13 cellular contexts compared by ENCODE assay signal in genomic region chr3:195159819-195160175, GRCh38.
DNase-seq lines count a peak whose midpoint lies in the region; ATAC-seq, FAIRE-seq and TF ChIP-seq lines count a peak whose summit lies in the region.
"Had no signal": no experiment of that assay in that cellular context is flagged by ENCODE, and none has a peak within 500 bp of the region (broad histone marks: within the 10 kb centered on the region; RNA-seq: fewer than 3 reads in every experiment).

No MANE protein-coding gene starts in this region.

- H3K9me3 ChIP-seq in HepG2 (ENCODE audit: low read length) = no peaks in the 10 kb centered on the region

- ATAC-seq in activated B cell treated with CpG ODN at 0.5 μM for 24 hours (ENCODE audit: low read depth) = no peak
- ATAC-seq in HepG2 = no peak

- H3K36me3 ChIP-seq in HepG2 (replicated peaks in 1 of 2; ENCODE audit: control insufficient read depth in 1 of 2, insufficient read depth in 2 of 2, low read length in 2 of 2) = no peaks in the 10 kb centered on the region

- POLR2A ChIA-PET in activated B cell treated with CpG ODN at 0.5 μM for 24 hours (lab: Charles Lee) (interaction anchor here (0.9 to 1.7 kb wide), 2 partner anchors 10 to 17 kb away, joined by 5 read pairs; no protein-coding TSS in a partner anchor), HepG2 (lab: Yijun Ruan, JAX) (interaction anchor here (1.4 to 1.5 kb wide), 2 partner anchors 99 to 111 kb away, joined by 3 to 4 read pairs; partner anchors contain the start of gene XXYLT1)

- no peak overlapping the region for H2AFZ ChIP-seq in HepG2 (ENCODE audit: low read length)

- no peaks in the 10 kb centered on the region for H3K27me3 ChIP-seq in HepG2 (ENCODE audit: control insufficient read depth in 1 of 2, insufficient read depth in 2 of 2, low read length in 2 of 2)

- CTCF ChIA-PET in activated B cell treated with CpG ODN at 0.5 μM for 24 hours (lab: Charles Lee) = interaction anchor here (1.1 kb wide), 1 partner anchor 30 kb away, joined by 4 read pairs; no protein-coding TSS in a partner anchor
- CTCF ChIA-PET in HepG2 (lab: Yijun Ruan, JAX; ENCODE audit: low intra/inter-chr PET ratio, low total read pairs) = no interaction called here

- intact Hi-C loops in activated B cell treated with CpG ODN at 0.5 μM for 24 hours (cut with micrococcal nuclease) (loop anchor here (5.0 to 10.0 kb wide), 2 partner anchors 33 to 1055 kb away; no protein-coding TSS in a partner anchor), HepG2 (cut with micrococcal nuclease; ENCODE audit: unreplicated experiment) (loop anchor here (2.0 kb wide), 1 partner anchor 99 kb away; no protein-coding TSS in a partner anchor)

- H3K79me2 ChIP-seq in HepG2 (ENCODE audit: insufficient read depth, low read length) = peaks cover 11% of the 10 kb centered on the region

- no peaks in the 10 kb centered on the region for H3K27me3 Mint-ChIP-seq in activated B cell treated with CpG ODN at 0.5 μM for 24 hours

- FAIRE-seq in HepG2 (lab: Jason Lieb, UNC) = no peak
- no peak for FAIRE-seq in GM12892 (lab: Jason Lieb, UNC)

- peak; percentile 54 for DNase-seq in GM04504 (ENCODE audit: low read depth)
- DNase-seq in activated B cell treated with CpG ODN at 0.5 μM for 24 hours = no peak
- no peak for DNase-seq in HepG2 (ENCODE audit: low spot score)
- DNase-seq in stromal cell of bone marrow (ENCODE audit: low read depth) = peak; percentile 67
- DNase-seq in GM12892 (ENCODE audit: insufficient read length) = no peak
- DNase-seq in NCI-H446 treated with DMSO at 0.1 percent for 48 hours (lab: John Stamatoyannopoulos, UW) = no peak
- no peak for DNase-seq in NCI-H524 (lab: John Stamatoyannopoulos, UW)
- DNase-seq in NCI-H345 treated with DMSO at 0.1 percent for 48 hours (lab: John Stamatoyannopoulos, UW; ENCODE audit: unreplicated experiment) = no peak
- DNase-seq: anterior cingulate cortex; DMS53; SHP77 treated with DMSO at 0.1 percent for 48 hours; stimulated activated naive CD4-positive, alpha-beta T cell had no signal

- no peak for TF ChIP-seq CTCF in activated B cell treated with CpG ODN at 0.5 μM for 24 hours (IDR thresholded peaks at IDR 0.05)
- no peak for TF ChIP-seq CTCF in HepG2 (CRISPR knock-in tag; IDR thresholded peaks at IDR 0.05)

- no peaks in the 10 kb centered on the region for H3K36me3 Mint-ChIP-seq in activated B cell treated with CpG ODN at 0.5 μM for 24 hours (ENCODE audit: low read depth)

- in situ Hi-C loops in HepG2 (cut with HindIII; ENCODE audit: extremely low pct_ligation_motif_present, low pct_unique_long_range_greater_than_20kb) = no loop called here

- TF ChIP-seq POLR2A in HepG2 (IDR thresholded peaks at IDR 0.05; ENCODE audit: insufficient read depth in 1 of 2, low read depth in 2 of 2, low read length in 2 of 2) (no peak), GM12892 (IDR thresholded peaks at IDR 0.05; ENCODE audit: low read depth, low read length) (no peak)

- no peaks in the 10 kb centered on the region for H3K9me3 Mint-ChIP-seq in activated B cell treated with CpG ODN at 0.5 μM for 24 hours

- H3K4me1 Mint-ChIP-seq in activated B cell treated with CpG ODN at 0.5 μM for 24 hours = peaks cover 86% of the 10 kb centered on the region

- H3K27ac Mint-ChIP-seq in activated B cell treated with CpG ODN at 0.5 μM for 24 hours = peak overlapping the region; percentile 65

- TF ChIP-seq EP300 in HepG2 (IDR thresholded peaks at IDR 0.05; ENCODE audit: low read depth in 2 of 2, low read length in 2 of 2) (no peak), HepG2 (CRISPR knock-in tag; IDR thresholded peaks at IDR 0.05; ENCODE audit: borderline replicate concordance) (no peak)

- H3K27ac ChIP-seq in HepG2 (ENCODE audit: extremely low read length, insufficient read depth, low read length) = peak overlapping the region; percentile 100
- H3K27ac ChIP-seq: HL-60 had no signal

- WGBS in HepG2 (ENCODE audit: low lambda C conversion rate) = 78% methylated on average over 6 of the region's 6 CpGs

- H3K4me3 ChIP-seq in HepG2 (replicated peaks in 1 of 3; ENCODE audit: insufficient read depth in 1 of 3, low read depth in 2 of 3, low read length in 3 of 3) = no peak overlapping the region; a peak in 1 of 6 replicates

- H4K20me1 ChIP-seq in HepG2 (ENCODE audit: insufficient read depth, low read length) = no peaks in the 10 kb centered on the region

- H3K9ac ChIP-seq in HepG2 (ENCODE audit: insufficient read depth, low read depth, low read length) = peak overlapping the region; percentile 28

- peak overlapping the region; percentile 39 for H3K4me2 ChIP-seq in HepG2 (ENCODE audit: low read depth, low read length)

- no peak overlapping the region for H3K4me3 Mint-ChIP-seq in activated B cell treated with CpG ODN at 0.5 μM for 24 hours

- TF ChIP-seq RAD21 in HepG2 (CRISPR knock-in tag; IDR thresholded peaks at IDR 0.05) = no peak

- TSS peak; percentile 54 for BruUV-seq in HepG2 (replicated peaks; lab: Mats Ljungman, UMichigan)

- peaks cover 100% of the 10 kb centered on the region for H3K4me1 ChIP-seq in HepG2 (ENCODE audit: insufficient read depth, low read length)

TF ChIP-seq in HepG2, 621 proteins besides CTCF, POLR2A, EP300 and RAD21:
- TF ChIP-seq ZBTB38 (CRISPR knock-in tag; IDR thresholded peaks at IDR 0.05) = 0 out of 2 replicates have a peak, but pooled peaks have one; percentile 4
- no peak for TF ChIP-seq ZNF124 (CRISPR knock-in tag; IDR thresholded peaks at IDR 0.05)
- 0 out of 2 replicates have a peak, but pooled peaks have one; percentile 13 for TF ChIP-seq ZSCAN21 (CRISPR knock-in tag; IDR thresholded peaks at IDR 0.05; ENCODE audit: borderline replicate concordance)
- 0 out of 2 replicates have a peak, but pooled peaks have one; percentile 13 for TF ChIP-seq ZNF749 (CRISPR knock-in tag; IDR thresholded peaks at IDR 0.05; ENCODE audit: borderline replicate concordance)
- TF ChIP-seq, protein P1, sequence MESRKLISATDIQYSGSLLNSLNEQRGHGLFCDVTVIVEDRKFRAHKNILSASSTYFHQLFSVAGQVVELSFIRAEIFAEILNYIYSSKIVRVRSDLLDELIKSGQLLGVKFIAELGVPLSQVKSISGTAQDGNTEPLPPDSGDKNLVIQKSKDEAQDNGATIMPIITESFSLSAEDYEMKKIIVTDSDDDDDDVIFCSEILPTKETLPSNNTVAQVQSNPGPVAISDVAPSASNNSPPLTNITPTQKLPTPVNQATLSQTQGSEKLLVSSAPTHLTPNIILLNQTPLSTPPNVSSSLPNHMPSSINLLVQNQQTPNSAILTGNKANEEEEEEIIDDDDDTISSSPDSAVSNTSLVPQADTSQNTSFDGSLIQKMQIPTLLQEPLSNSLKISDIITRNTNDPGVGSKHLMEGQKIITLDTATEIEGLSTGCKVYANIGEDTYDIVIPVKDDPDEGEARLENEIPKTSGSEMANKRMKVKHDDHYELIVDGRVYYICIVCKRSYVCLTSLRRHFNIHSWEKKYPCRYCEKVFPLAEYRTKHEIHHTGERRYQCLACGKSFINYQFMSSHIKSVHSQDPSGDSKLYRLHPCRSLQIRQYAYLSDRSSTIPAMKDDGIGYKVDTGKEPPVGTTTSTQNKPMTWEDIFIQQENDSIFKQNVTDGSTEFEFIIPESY (CRISPR knock-in tag; IDR thresholded peaks at IDR 0.05) = peak; percentile 11; the same call in 1 of the 2 replicates

Comparison
In these comparisons a context has a peak if more than half of its experiments do, and no peak if none do; other contexts are left out.
1. DNase-seq: peak in GM04504 (single experiment) and stromal cell of bone marrow (single experiment); none in activated B cell treated with CpG ODN at 0.5 μM for 24 hours (single experiment), HepG2 (single experiment), GM12892 (single experiment), NCI-H446 treated with DMSO at 0.1 percent for 48 hours (single experiment), NCI-H524 (0 of 2) and NCI-H345 treated with DMSO at 0.1 percent for 48 hours (single experiment).